27 cellular contexts compared by ENCODE assay signal in genomic region chr5:125244531-125244930, GRCh38.
"Had no signal": no experiment of that assay in that cellular context is flagged by ENCODE, and none has a peak within 500 bp of the region (broad histone marks: within the 10 kb centered on the region; RNA-seq: fewer than 3 reads in every experiment).

No MANE protein-coding gene starts in this region.

- DNase-seq: hypothalamus; immature natural killer cell; left colon; left lung; lower lobe of right lung; mammary epithelial cell; mesendoderm; naive B cell; natural killer cell; nephron progenitor cell; occipital lobe; right lobe of liver; stimulated activated CD4-positive, alpha-beta T cell treated with anti-CD3 and anti-CD28 coated beads, Interleukin-1b, Interleukin-23, amount 100 ng/mL, for 48 hours; stimulated activated CD4-positive, alpha-beta T cell treated with anti-CD3 and anti-CD28 coated beads, Interleukin-2, amount 100 ng/mL, for 48 hours; stimulated activated CD4-positive, alpha-beta T cell treated with anti-CD3 and anti-CD28 coated beads, Interleukin-4, amount 100 ng/mL, for 4 hours; stimulated activated CD8-positive, alpha-beta memory T cell treated with anti-CD3 and anti-CD28 coated beads, Interleukin-4, amount 100 ng/mL, for 48 hours; stimulated activated naive CD8-positive, alpha-beta T cell treated with anti-CD3 and anti-CD28 coated beads, Interleukin-15, Interleukin-2, amounts not matched to agents 100 U/mL and 50 U/mL, for 24 hours; stomach; testis; thyroid gland; transverse colon; upper lobe of left lung had no signal

- H3K4me3 ChIP-seq: left lung, lower lobe of right lung, neural progenitor cell, right atrium auricular region, right lobe of liver, smooth muscle cell, stomach, testis, thyroid gland, transverse colon, upper lobe of left lung, vagina had no signal

- ATAC-seq: left lung; lower lobe of right lung; natural killer cell; stimulated activated memory B cell treated with anti-CD40 and anti-IgM and Interleukin-4, amounts not matched to agents 10 μg/mL and 1 μg/mL and 100 μg/mL, for 72 hours; stimulated activated naive CD8-positive, alpha-beta T cell treated with anti-CD3 and anti-CD28 coated beads, Interleukin-15, Interleukin-2, amounts not matched to agents 100 U/mL and 50 U/mL, for 24 hours had no signal
